Comparison of ENCODE assay signal across 15 cellular contexts in the genomic region with DNA sequence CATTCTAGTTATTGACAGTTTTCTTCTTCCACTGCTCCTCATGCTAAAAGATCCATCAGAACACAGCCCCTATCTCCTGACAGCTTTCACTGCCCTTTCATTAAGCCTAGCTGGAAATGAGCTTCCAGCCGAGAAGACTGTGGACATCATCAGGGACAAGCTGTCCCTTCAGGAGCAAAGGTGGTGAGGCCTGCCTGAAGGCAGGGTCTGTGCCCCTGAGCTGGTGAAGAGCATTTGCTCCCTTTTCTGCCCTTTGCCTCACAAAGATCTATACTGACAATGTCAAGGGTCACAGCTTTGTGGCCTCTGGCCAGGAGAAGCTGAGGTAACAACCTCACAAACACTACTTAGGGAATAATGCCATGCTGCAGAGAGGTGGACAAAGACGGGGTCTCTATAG.
"Had no signal": no experiment of that assay in that cellular context is flagged by ENCODE, and none has a peak within 500 bp of the region (broad histone marks: within the 10 kb centered on the region; RNA-seq: fewer than 3 reads in every experiment).

No MANE protein-coding gene starts in this region.

- H3K4me3 Mint-ChIP-seq: activated naive CD8-positive, alpha-beta T cell treated with anti-CD3 and anti-CD28 coated beads, Interleukin-2, amount 10 ng/mL, durations not matched to agents 7 days and 5 days had no signal

- H3K4me1 Mint-ChIP-seq: activated naive CD8-positive, alpha-beta T cell treated with anti-CD3 and anti-CD28 coated beads, Interleukin-2, amount 10 ng/mL, durations not matched to agents 7 days and 5 days had no signal

- H3K27me3 ChIP-seq: gastroesophageal sphincter, neutrophil, upper lobe of left lung had no signal

- H3K9me3 ChIP-seq: gastroesophageal sphincter, neutrophil, upper lobe of left lung had no signal

- H3K27ac Mint-ChIP-seq: activated naive CD8-positive, alpha-beta T cell treated with anti-CD3 and anti-CD28 coated beads, Interleukin-2, amount 10 ng/mL, durations not matched to agents 7 days and 5 days had no signal

- H3K4me1 ChIP-seq: parathyroid adenoma, upper lobe of left lung had no signal

- H3K27me3 Mint-ChIP-seq: activated naive CD8-positive, alpha-beta T cell treated with anti-CD3 and anti-CD28 coated beads, Interleukin-2, amount 10 ng/mL, durations not matched to agents 7 days and 5 days had no signal

- DNase-seq: activated naive CD4-positive, alpha-beta T cell; activated naive CD8-positive, alpha-beta T cell treated with anti-CD3 and anti-CD28 coated beads, Interleukin-2, amount 10 ng/mL, durations not matched to agents 7 days and 5 days; hippocampal formation; midbrain; stimulated activated CD4-positive, alpha-beta T cell treated with anti-CD3 and anti-CD28 coated beads, Interleukin-4, amount 100 ng/mL, for 4 hours; stimulated activated CD8-positive, alpha-beta memory T cell treated with anti-CD3 and anti-CD28 coated beads, Interleukin-4, amount 100 ng/mL, for 48 hours; stimulated activated naive CD8-positive, alpha-beta T cell treated with anti-CD3 and anti-CD28 coated beads, Interleukin-15, Interleukin-2, amounts not matched to agents 100 U/mL and 50 U/mL, for 24 hours; T-helper 9 cell; upper lobe of left lung had no signal

- H3K27ac ChIP-seq: neutrophil, parathyroid adenoma, SK-N-MC, upper lobe of left lung had no signal

- H3K4me3 ChIP-seq: gastroesophageal sphincter, lung, SK-N-MC, smooth muscle cell, upper lobe of left lung had no signal
